ENCODE assay signal across 8 cellular contexts in the genomic region with DNA sequence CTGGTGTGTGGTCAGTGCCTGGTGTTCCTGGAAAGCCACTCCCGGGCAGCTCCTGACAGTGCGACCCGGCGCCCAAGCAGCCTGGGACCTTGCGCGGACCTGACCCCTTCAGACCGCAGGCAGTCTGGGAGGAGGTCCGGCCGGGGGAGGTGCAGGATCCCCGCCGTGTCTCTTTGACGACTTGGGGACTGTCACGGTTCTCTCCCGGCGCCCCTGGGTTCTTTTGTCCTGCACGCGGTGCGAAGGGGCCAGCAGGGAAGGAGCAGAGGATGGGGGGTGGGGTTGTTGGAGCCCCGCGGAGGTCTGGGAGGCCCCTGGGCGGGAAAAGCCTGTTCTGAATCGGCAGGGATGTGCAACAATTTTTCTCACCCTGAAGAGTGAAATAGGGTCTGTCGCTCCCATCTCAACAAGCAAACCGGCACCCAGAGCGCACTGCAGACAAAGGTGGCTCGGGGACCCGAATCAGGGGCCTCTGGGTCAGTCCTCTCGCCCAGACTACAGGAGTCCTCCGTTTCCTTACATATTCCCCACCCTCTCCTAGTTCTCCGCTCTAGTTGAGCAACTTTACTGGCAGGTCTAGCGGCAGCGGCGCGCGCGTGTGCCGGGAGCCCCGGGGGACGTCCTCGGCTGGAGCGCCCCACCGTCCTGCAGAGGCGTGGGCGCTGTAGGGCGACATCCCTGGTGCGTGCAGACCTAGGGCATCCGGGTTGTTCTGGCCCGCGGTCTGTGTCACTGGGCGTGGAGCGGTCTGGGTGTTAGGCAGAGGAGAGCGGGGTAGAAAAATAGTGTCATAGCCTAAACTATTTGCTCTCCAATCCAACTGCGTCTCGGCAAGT. TPM values are rescaled to one million over a fixed set of nuclear protein-coding genes. Genes with fewer than 3 reads are reported as not detected.
DNase-seq lines count a peak whose midpoint lies in the region; ATAC-seq and TF ChIP-seq lines count a peak whose summit lies in the region.

No MANE protein-coding gene starts in this region.

- peak overlapping the region; percentile 81 for H2BK5ac ChIP-seq in mesenchymal stem cell (ENCODE audit: low read depth, low read length, poor library complexity, severe bottlenecking)

- H3K36me3 ChIP-seq in BE2C (no peaks in the 10 kb centered on the region), mesenchymal stem cell (ENCODE audit: control insufficient read depth in 1 of 2, insufficient read depth in 2 of 2, low read depth in 1 of 2, low read length in 2 of 2) (peaks cover 5 to 13% of the 10 kb centered on the region in 2 experiments), transverse colon (no peaks in the 10 kb centered on the region)

- peak overlapping the region in 1 of 2 experiments; percentile 34 for H3K23ac ChIP-seq in mesenchymal stem cell (ENCODE audit: low read length in 2 of 2)

- peak overlapping the region in 1 of 2 experiments; percentile 90 for H3K14ac ChIP-seq in mesenchymal stem cell (ENCODE audit: low read length in 2 of 2)

- TF ChIP-seq EP300 in transverse colon (IDR thresholded peaks at IDR 0.05; ENCODE audit: low read depth), result no peak

- under 1% methylated on average over 46 of the region's 54 CpGs for WGBS in mesenchymal stem cell
- WGBS in transverse colon (ENCODE audit: low coverage in 1 of 2), 2 donors, result 0 to 2% methylated on average over 1 to 28 of the region's 54 CpGs

- H2AK5ac ChIP-seq in mesenchymal stem cell (ENCODE audit: low read length, severe bottlenecking), result no peak overlapping the region

- peak overlapping the region; percentile 95 for H3K9ac ChIP-seq in mesenchymal stem cell (ENCODE audit: low read length)

- TF ChIP-seq CTCF in BE2C (IDR thresholded peaks at IDR 0.05; ENCODE audit: low read depth, low read length), result no peak
- no peak for TF ChIP-seq CTCF in transverse colon (IDR thresholded peaks at IDR 0.05)

- H3K4me2 ChIP-seq in mesenchymal stem cell (ENCODE audit: low read length, poor library complexity, severe bottlenecking), result peak overlapping the region; percentile 77

- ATAC-seq in GM18873 (IDR thresholded peaks at IDR 0.05; ENCODE audit: low FRiP score, unreplicated experiment) (peak; percentile 37), HG03064 (IDR thresholded peaks at IDR 0.05; ENCODE audit: low read depth, unreplicated experiment) (peak; percentile 34)

- H2AFZ ChIP-seq in mesenchymal stem cell (ENCODE audit: low read depth, low read length), result peak overlapping the region; percentile 66

- H2BK120ac ChIP-seq in mesenchymal stem cell (ENCODE audit: low read depth, low read length), result peak overlapping the region; percentile 45

- H3K79me1 ChIP-seq in mesenchymal stem cell (replicated peaks; ENCODE audit: low read length, poor library complexity, severe bottlenecking), result no peaks in the 10 kb centered on the region

- H2BK15ac ChIP-seq in mesenchymal stem cell (ENCODE audit: low read depth, poor library complexity, severe bottlenecking), result peak overlapping the region; percentile 95

- no peaks in the 10 kb centered on the region for H3K9me3 ChIP-seq in BE2C
- H3K9me3 ChIP-seq in mesenchymal stem cell (ENCODE audit: control insufficient read depth, low read length), result no peaks in the 10 kb centered on the region
- no peaks in the 10 kb centered on the region for H3K9me3 ChIP-seq in transverse colon

- H3K4me1 ChIP-seq in BE2C (no peaks in the 10 kb centered on the region), mesenchymal stem cell (ENCODE audit: control insufficient read depth, insufficient read depth, low read depth, low read length) (peaks cover 4% of the 10 kb centered on the region), transverse colon (peaks cover 4 to 42% (median 25%) of the 10 kb centered on the region in 4 donors)

- no peak for TF ChIP-seq POLR2A in transverse colon (IDR thresholded peaks at IDR 0.05)

- peak overlapping the region; percentile 77 for H4K8ac ChIP-seq in mesenchymal stem cell (ENCODE audit: low read length)

- H2BK12ac ChIP-seq in mesenchymal stem cell (ENCODE audit: low read length in 2 of 2), result peak overlapping the region; percentile 32 to 83

- intact Hi-C loops in transverse colon (cut with DNase I; ENCODE audit: low total_unique reads), result no loop called here

- peak overlapping the region; percentile 72 for H3K4me3 ChIP-seq in BE2C (ENCODE audit: low read depth, low read length)
- peak overlapping the region; percentile 69 to 94 for H3K4me3 ChIP-seq in mesenchymal stem cell (ENCODE audit: insufficient read depth in 1 of 2, low read depth in 1 of 2, low read length in 2 of 2)
- peak overlapping the region; percentile 9 to 53 (median 28) for H3K4me3 ChIP-seq in transverse colon

- H3K27me3 ChIP-seq in BE2C, result peaks cover 30% of the 10 kb centered on the region
- H3K27me3 ChIP-seq in mesenchymal stem cell (ENCODE audit: control insufficient read depth in 1 of 2, insufficient read depth in 1 of 2, low read length in 2 of 2), result no peaks in the 10 kb centered on the region
- H3K27me3 ChIP-seq in transverse colon, result peaks cover 100% of the 10 kb centered on the region

- in situ Hi-C loops in transverse colon (cut with MboI; ENCODE audit: low pct_ligation_motif_present in 1 of 4, low pct_unique_long_range_greater_than_20kb in 1 of 4, low sequenced_read_pairs in 3 of 4), result no loop called here

- H3K4ac ChIP-seq in mesenchymal stem cell (ENCODE audit: low read depth in 1 of 2, low read length in 2 of 2), result peak overlapping the region; percentile 73 to 80

- peak overlapping the region; percentile 77 to 95 for H3K18ac ChIP-seq in mesenchymal stem cell (ENCODE audit: low read depth in 1 of 2, low read length in 2 of 2)

- peak; percentile 66 for DNase-seq in BE2C
- peak; percentile 66 for DNase-seq in SK-N-DZ (ENCODE audit: low spot score)
- peak; percentile 79 for DNase-seq in ecto neural progenitor cell (ENCODE audit: low spot score)
- peak; percentile 55 for DNase-seq in mesenchymal stem cell
- DNase-seq in transverse colon, result peak; percentile 16
- no peak for DNase-seq in RKO (ENCODE audit: low spot score)

- peak overlapping the region; percentile 91 for H4K91ac ChIP-seq in mesenchymal stem cell (ENCODE audit: low read length)

- H3K27ac ChIP-seq in mesenchymal stem cell (ENCODE audit: low read length, poor library complexity, severe bottlenecking), result peak overlapping the region; percentile 89
- H3K27ac ChIP-seq in transverse colon, result peak overlapping the region; percentile 50 to 79 (median 65)

RNA-seq across cellular contexts. Expression of gene VCAN, which starts 1.2 kb away (rescaled TPM):
- polyA plus RNA-seq in BE2C (2012; ENCODE audit: insufficient read depth, insufficient read length, low read depth), result 3.3 TPM
- polyA plus RNA-seq in SK-N-DZ (2014; cell fraction: cytosol; rRNA removed), result 37.9 and 48.4 TPM in 2 replicates
- 45.5 and 50.1 TPM in 2 replicates for polyA plus RNA-seq in SK-N-DZ (2014; cell fraction: nucleus; rRNA removed)
- polyA plus RNA-seq in mesenchymal stem cell (2013, experiment 1 of 2), result 102 TPM
- polyA plus RNA-seq in mesenchymal stem cell (2013, experiment 2 of 2), result 96.6 TPM
- total RNA-seq in transverse colon, result 10 to 100 TPM in 2 of 4 donors, 1 to 10 TPM in 2; 9.4 to 49.2 (median 10.9) TPM

Comparison
In these comparisons a context has a peak if more than half of its experiments do, and no peak if none do; other contexts are left out.
1. H3K4me3 ChIP-seq: peak in every context shown above with its lines; median percentile 82 in mesenchymal stem cell; 72 in BE2C; 28 in transverse colon.